In the genomic region with DNA sequence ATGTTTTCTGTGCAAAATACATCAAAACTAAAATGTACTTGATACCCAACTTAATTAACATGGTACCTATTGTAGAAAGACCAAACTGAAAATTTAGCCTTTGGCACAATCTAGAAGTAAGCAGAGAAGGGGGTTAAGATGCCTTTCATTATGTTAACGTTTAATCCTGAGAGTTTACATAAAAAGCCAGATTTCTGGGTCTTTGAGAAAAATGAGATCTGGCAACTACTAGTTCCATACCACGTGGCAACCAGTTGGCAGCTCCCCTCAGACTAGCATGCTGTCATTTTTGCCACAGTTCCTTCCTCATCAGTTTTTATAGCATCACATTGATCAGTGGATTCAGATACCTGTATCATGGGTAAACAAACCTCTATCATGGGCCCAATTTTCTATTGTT, we compare ENCODE assay signal across 8 cellular contexts. TPM values are rescaled to one million over a fixed set of nuclear protein-coding genes. Genes with fewer than 3 reads are reported as not detected.
A peak's percentile ranks its signal among the peaks of the same experiment; 100 is the strongest.
DNase-seq lines count a peak whose midpoint lies in the region; ATAC-seq and TF ChIP-seq lines count a peak whose summit lies in the region.

No MANE protein-coding gene starts in this region.

- H3K27ac Mint-ChIP-seq in HFFc6 (peak overlapping the region; percentile 96), type B pancreatic cell (peak overlapping the region; percentile 37)
- peak overlapping the region; percentile 72 for H3K27ac Mint-ChIP-seq in activated CD4-positive, alpha-beta memory T cell treated with anti-CD3 and anti-CD28 coated beads for 36 hours

- intact Hi-C loops in activated CD4-positive, alpha-beta memory T cell treated with anti-CD3 and anti-CD28 coated beads for 36 hours (cut with micrococcal nuclease) = no loop called here

- CTCF ChIA-PET in activated CD4-positive, alpha-beta memory T cell treated with anti-CD3 and anti-CD28 coated beads for 36 hours (lab: Charles Lee) = interaction anchor here (0.8 kb wide), 1 partner anchor 61 kb away, joined by 3 read pairs; no protein-coding TSS in a partner anchor

- H3K9ac ChIP-seq in BLaER1 = peak overlapping the region; percentile 96; the same call in 1 of the 2 replicates

- peak overlapping the region; percentile 97 for H3K4me3 Mint-ChIP-seq in HFFc6
- H3K4me3 Mint-ChIP-seq in activated CD4-positive, alpha-beta memory T cell treated with anti-CD3 and anti-CD28 coated beads for 36 hours = peak overlapping the region; percentile 92
- peak overlapping the region; percentile 98 for H3K4me3 Mint-ChIP-seq in type B pancreatic cell

- no peak overlapping the region for H3K27ac ChIP-seq in BLaER1

- peaks cover 41% of the 10 kb centered on the region for H4K20me1 ChIP-seq in BLaER1

- peaks cover 9% of the 10 kb centered on the region for H3K36me3 ChIP-seq in BLaER1

- ATAC-seq in HG03039 (IDR thresholded peaks at IDR 0.05; ENCODE audit: unreplicated experiment) (no peak), HG03521 (IDR thresholded peaks at IDR 0.05; ENCODE audit: unreplicated experiment) (no peak)

- H3K36me3 Mint-ChIP-seq in HFFc6 (ENCODE audit: low read depth) (peaks cover 19% of the 10 kb centered on the region), type B pancreatic cell (peaks cover 5% of the 10 kb centered on the region)
- peaks cover 29% of the 10 kb centered on the region for H3K36me3 Mint-ChIP-seq in activated CD4-positive, alpha-beta memory T cell treated with anti-CD3 and anti-CD28 coated beads for 36 hours

- POLR2A ChIA-PET in activated CD4-positive, alpha-beta memory T cell treated with anti-CD3 and anti-CD28 coated beads for 36 hours (lab: Charles Lee) = no interaction called here

- H3K27me3 Mint-ChIP-seq in HFFc6 (ENCODE audit: insufficient read depth) (peaks cover 9% of the 10 kb centered on the region), type B pancreatic cell (no peaks in the 10 kb centered on the region)
- peaks cover 1% of the 10 kb centered on the region for H3K27me3 Mint-ChIP-seq in activated CD4-positive, alpha-beta memory T cell treated with anti-CD3 and anti-CD28 coated beads for 36 hours

- peaks cover 50% of the 10 kb centered on the region for H3K4me1 Mint-ChIP-seq in HFFc6 (ENCODE audit: low read depth)
- peaks cover 63% of the 10 kb centered on the region for H3K4me1 Mint-ChIP-seq in activated CD4-positive, alpha-beta memory T cell treated with anti-CD3 and anti-CD28 coated beads for 36 hours (ENCODE audit: low read depth)
- peaks cover 24% of the 10 kb centered on the region for H3K4me1 Mint-ChIP-seq in type B pancreatic cell (ENCODE audit: unreplicated experiment)

- H3K4me1 ChIP-seq in BLaER1 = peaks cover 32% of the 10 kb centered on the region

- no peak for TF ChIP-seq CTCF in HFFc6 (IDR thresholded peaks at IDR 0.05)
- no peak for TF ChIP-seq CTCF in type B pancreatic cell (conservative IDR thresholded peaks at IDR 0.05)

- DNase-seq in HFFc6 (peak; percentile 9), type B pancreatic cell (ENCODE audit: extremely low spot score, unreplicated experiment) (no peak), DMS114 treated with DMSO at 0.1 percent for 48 hours (lab: John Stamatoyannopoulos, UW; ENCODE audit: unreplicated experiment) (no peak)
- peak; percentile 24 for DNase-seq in activated CD4-positive, alpha-beta memory T cell treated with anti-CD3 and anti-CD28 coated beads for 36 hours

- H3K4me3 ChIP-seq in BLaER1 = peak overlapping the region; percentile 95
- peak overlapping the region; percentile 96 for H3K4me3 ChIP-seq in iPS-18c (ENCODE audit: insufficient read depth, low read depth, low read length)

- H3K9me3 ChIP-seq in BLaER1 (peaks cover 8% of the 10 kb centered on the region), iPS-18c (ENCODE audit: control insufficient read depth, insufficient read depth, low read length) (no peaks in the 10 kb centered on the region)

- H3K4me2 ChIP-seq in BLaER1 = peak overlapping the region; percentile 88

- H3K27me3 ChIP-seq in BLaER1 = no peaks in the 10 kb centered on the region

- H3K9me3 Mint-ChIP-seq in HFFc6 (no peaks in the 10 kb centered on the region), type B pancreatic cell (no peaks in the 10 kb centered on the region)
- H3K9me3 Mint-ChIP-seq in activated CD4-positive, alpha-beta memory T cell treated with anti-CD3 and anti-CD28 coated beads for 36 hours = no peaks in the 10 kb centered on the region

RNA-seq across cellular contexts. Expression of gene RO60, which starts 1.5 kb away (rescaled TPM):
- 10 to 100 TPM; 59.7 to 79.0 (median 61.8) TPM for total RNA-seq in HFFc6 (2021; fragmentation: NEBNext Ultra II Directional; extraction: Animal tissue kit (Norgen Biotek cat#: 25700))
- 10 to 100 TPM; 56.5 to 65.8 TPM for total RNA-seq in activated CD4-positive, alpha-beta memory T cell treated with anti-CD3 and anti-CD28 coated beads for 36 hours
- total RNA-seq in type B pancreatic cell (ENCODE audit: low replicate concordance) = 56.1 and 90.5 TPM in 2 replicates

RNA-seq across cellular contexts. Expression of gene UCHL5, which starts 1.8 kb away (rescaled TPM):
- 10 to 100 TPM; 24.1 to 34.1 (median 29.4) TPM for total RNA-seq in HFFc6 (2021; fragmentation: NEBNext Ultra II Directional; extraction: Animal tissue kit (Norgen Biotek cat#: 25700))
- 10 to 100 TPM; 72.1 to 77.5 TPM for total RNA-seq in activated CD4-positive, alpha-beta memory T cell treated with anti-CD3 and anti-CD28 coated beads for 36 hours
- 23.8 and 31.3 TPM in 2 replicates for total RNA-seq in type B pancreatic cell (ENCODE audit: low replicate concordance)

RNA-seq across cellular contexts. Expression of gene GLRX2, which starts 44.3 kb away (rescaled TPM):
- 10 to 100 TPM; 32.8 to 39.1 (median 34.7) TPM for total RNA-seq in HFFc6 (2021; fragmentation: NEBNext Ultra II Directional; extraction: Animal tissue kit (Norgen Biotek cat#: 25700))
- 10 to 100 TPM; 25.4 to 25.8 TPM for total RNA-seq in activated CD4-positive, alpha-beta memory T cell treated with anti-CD3 and anti-CD28 coated beads for 36 hours
- total RNA-seq in type B pancreatic cell (ENCODE audit: low replicate concordance) = 13.9 and 18.9 TPM in 2 replicates

Comparison
In these comparisons a context has a peak if more than half of its experiments do, and no peak if none do; other contexts are left out.
1. DNase-seq: peak in HFFc6 (single experiment) and activated CD4-positive, alpha-beta memory T cell treated with anti-CD3 and anti-CD28 coated beads for 36 hours (single experiment); none in type B pancreatic cell (single experiment) and DMS114 treated with DMSO at 0.1 percent for 48 hours (single experiment).
2. H3K27ac Mint-ChIP-seq: peak in every context shown above with its lines; median percentile 96 in HFFc6; 72 in activated CD4-positive, alpha-beta memory T cell treated with anti-CD3 and anti-CD28 coated beads for 36 hours; 37 in type B pancreatic cell.
3. Peak in every context shown above with its lines, with median percentiles within 50 percentile points of each other: H3K4me3 Mint-ChIP-seq.